Comparison of ENCODE assay signal across 12 cellular contexts in the genomic region with DNA sequence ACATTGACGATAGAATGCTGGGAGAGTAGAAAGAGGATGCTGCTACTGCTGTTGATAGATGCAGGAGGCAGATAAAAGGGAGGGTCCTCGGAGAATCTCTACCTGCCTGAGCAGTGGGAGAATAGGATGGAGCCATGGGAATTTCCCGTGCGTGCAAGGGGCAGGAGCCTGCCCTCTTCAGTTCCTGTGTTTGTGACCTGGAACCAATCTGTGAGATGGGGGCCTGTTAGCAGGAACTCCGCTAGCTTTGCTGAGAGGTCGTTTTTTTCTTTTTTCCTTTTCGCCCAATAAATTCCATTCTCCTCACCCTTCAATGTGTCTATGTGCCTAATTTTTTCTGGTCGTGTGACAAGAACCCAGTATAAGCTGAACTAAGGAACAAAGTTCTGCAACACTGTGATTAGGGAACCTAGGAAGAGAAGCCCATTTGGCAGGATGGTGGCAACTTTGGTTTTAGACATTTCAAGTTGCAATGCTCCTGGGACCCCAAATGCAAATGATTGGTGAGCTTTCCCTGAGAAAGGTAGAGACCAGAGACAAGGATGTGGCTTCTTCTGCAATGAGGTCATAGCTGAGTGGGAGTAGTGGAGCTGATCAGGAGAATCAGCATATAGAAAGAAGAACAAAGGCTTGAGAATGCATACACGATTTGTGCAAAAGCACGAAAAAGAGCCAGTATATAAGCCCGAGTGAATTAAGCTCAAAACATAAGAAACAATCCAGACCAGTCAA. TPM values are rescaled to one million over a fixed set of nuclear protein-coding genes. Genes with fewer than 3 reads are reported as not detected.
A peak's percentile ranks its signal among the peaks of the same experiment; 100 is the strongest.
DNase-seq lines count a peak whose midpoint lies in the region; ATAC-seq and TF ChIP-seq lines count a peak whose summit lies in the region.
"Had no signal": no experiment of that assay in that cellular context is flagged by ENCODE, and none has a peak within 500 bp of the region (broad histone marks: within the 10 kb centered on the region; RNA-seq: fewer than 3 reads in every experiment).

No MANE protein-coding gene starts in this region.

- peaks cover 68% of the 10 kb centered on the region for H3K4me1 Mint-ChIP-seq in WTC11

- peaks cover 10% of the 10 kb centered on the region for H3K36me3 Mint-ChIP-seq in WTC11

- CTCF ChIA-PET in WTC11 (lab: Charles Lee): interaction anchor here (1.1 to 2.0 kb wide), 6 partner anchors 13 to 109 kb away, joined by 3 to 31 read pairs (median 4); partner anchors contain the start of gene SLC39A8

- H3K9me3 Mint-ChIP-seq in WTC11: peaks cover 5% of the 10 kb centered on the region

- peak; percentile 80 for ATAC-seq in GM19455 (IDR thresholded peaks at IDR 0.05; ENCODE audit: unreplicated experiment)
- peak; percentile 80 for ATAC-seq in HG02973 (IDR thresholded peaks at IDR 0.05; ENCODE audit: unreplicated experiment)
- peak; percentile 28 for ATAC-seq in WTC11
- ATAC-seq: SK-N-SH treated with all-trans-retinoic acid at 6 μM for 48 hours had no signal

- TF ChIP-seq CTCF in GM12865 (IDR thresholded peaks at IDR 0.05; ENCODE audit: insufficient read depth, low read depth, low read length, missing control alignments): no peak
- TF ChIP-seq CTCF in WTC11 (IDR thresholded peaks at IDR 0.05): no peak

- H3K4me3 Mint-ChIP-seq in WTC11: no peak overlapping the region

- DNase-seq in GM12865 (ENCODE audit: low read depth) (peak; percentile 66), WTC11 (ENCODE audit: low spot score) (no peak), NOMO-1 (lab: John Stamatoyannopoulos, UW; ENCODE audit: unreplicated experiment in 2 of 2) (no peak), NCI-H2196 (lab: John Stamatoyannopoulos, UW; ENCODE audit: unreplicated experiment) (no peak)
- no peak for DNase-seq in central memory CD4-positive, alpha-beta T cell
- DNase-seq in activated naive CD4-positive, alpha-beta T cell (lab: John Stamatoyannopoulos, UW): no peak
- DNase-seq: activated T-cell treated with anti-CD3 and anti-CD28 coated beads, Interleukin-2, amount 50 U/mL, for 48 hours; dermis blood vessel endothelial cell; NCI-H1930 had no signal

- POLR2A ChIA-PET in WTC11 (lab: Charles Lee): no interaction called here

- peak overlapping the region; percentile 23 for H3K4me3 ChIP-seq in GM12865 (ENCODE audit: low read depth, low read length)

- no peaks in the 10 kb centered on the region for H3K27me3 Mint-ChIP-seq in WTC11 (ENCODE audit: low read depth)

- H3K27ac Mint-ChIP-seq in WTC11: peak overlapping the region; percentile 65

TF ChIP-seq in WTC11, 78 proteins besides CTCF, POLR2A, EP300 and RAD21:
- no peak for TF ChIP-seq SP1 (CRISPR knock-in tag; conservative IDR thresholded peaks at IDR 0.05)
- no peak for TF ChIP-seq ERG (CRISPR knock-in tag; IDR thresholded peaks at IDR 0.05)
- no peak for TF ChIP-seq NR2C2 (CRISPR knock-in tag; IDR thresholded peaks at IDR 0.05)
- no peak for TF ChIP-seq TEAD1 (CRISPR knock-in tag; IDR thresholded peaks at IDR 0.05)
- TF ChIP-seq CREM (CRISPR knock-in tag; IDR thresholded peaks at IDR 0.05): no peak

RNA-seq across cellular contexts. Expression of gene SLC39A8, which starts 23.9 kb away (rescaled TPM):
- 35.1 to 40.0 TPM (median 35.9 TPM) in 3 replicates for total RNA-seq in WTC11 (2021)

Comparison
In these comparisons a context has a peak if more than half of its experiments do, and no peak if none do; other contexts are left out.
1. ATAC-seq: peak in every context shown above with its lines; median percentile 80 in GM19455; 80 in HG02973; 28 in WTC11.